In genomic region chr5:141958113-141958512, GRCh38 we compare ENCODE assay signal across 8 cellular contexts. TPM values are rescaled to one million over a fixed set of nuclear protein-coding genes. Genes with fewer than 3 reads are reported as not detected.
DNase-seq lines count a peak whose midpoint lies in the region; ATAC-seq and TF ChIP-seq lines count a peak whose summit lies in the region.

PCDH12 (minus strand) TSS chr5:141958202; CDS start chr5:141957851, 351 bp downstream.

- WGBS in adrenal gland, 4 donors = 34 to 56% (median 44%) methylated on average over 6 to 7 of the region's 7 CpGs
- WGBS in prostate gland = 34% methylated on average over 7 of the region's 7 CpGs

- no peaks in the 10 kb centered on the region for H3K27me3 Mint-ChIP-seq in CD4-positive, alpha-beta memory T cell
- H3K27me3 Mint-ChIP-seq in naive thymus-derived CD4-positive, alpha-beta T cell = no peaks in the 10 kb centered on the region

- POLR2A ChIA-PET in CD4-positive, alpha-beta memory T cell (lab: Charles Lee; ENCODE audit: partially characterized antibody) = interaction anchor here (0.7 to 7.3 kb wide), 9 partner anchors 11 to 266 kb away, joined by 3 to 103 read pairs (median 10); partner anchors contain the start of genes DELE1 and RNF14
- POLR2A ChIA-PET in naive thymus-derived CD4-positive, alpha-beta T cell (lab: Charles Lee) = interaction anchor here (0.8 to 3.3 kb wide), 5 partner anchors 11 to 321 kb away, joined by 3 to 18 read pairs (median 3); partner anchors contain the start of genes HDAC3, RELL2 and RNF14

- H3K9me3 ChIP-seq in CD4-positive, alpha-beta memory T cell (ENCODE audit: control insufficient read depth in 1 of 2, low read length in 2 of 2) = no peaks in the 10 kb centered on the region
- H3K9me3 ChIP-seq in adrenal gland (replicated peaks in 1 of 3) (no peaks in the 10 kb centered on the region), prostate gland (no peaks in the 10 kb centered on the region)
- H3K9me3 ChIP-seq in naive thymus-derived CD4-positive, alpha-beta T cell (ENCODE audit: control insufficient read depth in 2 of 3, low read length in 3 of 3) = no peaks in the 10 kb centered on the region

- peak within 1 kb of the TSS; percentile 50 to 79 (median 70) for H3K4me3 Mint-ChIP-seq in CD4-positive, alpha-beta memory T cell
- H3K4me3 Mint-ChIP-seq in naive thymus-derived CD4-positive, alpha-beta T cell = peak within 1 kb of the TSS in 9 of 10 donors; percentile 20 to 76 (median 53)

- peak within 1 kb of the TSS; percentile 11 to 83 (median 67) for H3K27ac Mint-ChIP-seq in CD4-positive, alpha-beta memory T cell
- H3K27ac Mint-ChIP-seq in naive thymus-derived CD4-positive, alpha-beta T cell = peak within 1 kb of the TSS in 7 of 9 donors; percentile 17 to 92 (median 53)

- H3K4me3 ChIP-seq in CD4-positive, alpha-beta memory T cell (ENCODE audit: low read length in 2 of 2) = peak within 1 kb of the TSS in 1 of 2 donors; percentile 20
- H3K4me3 ChIP-seq in adrenal gland = peak within 1 kb of the TSS in 1 of 4 donors; percentile 20
- peak within 1 kb of the TSS; percentile 12 for H3K4me3 ChIP-seq in naive thymus-derived CD4-positive, alpha-beta T cell (ENCODE audit: low read length)
- no peak within 1 kb of the TSS for H3K4me3 ChIP-seq in prostate gland

- no peaks in the 10 kb centered on the region for H3K36me3 ChIP-seq in CD4-positive, alpha-beta memory T cell (ENCODE audit: insufficient read depth, low read length)
- no peaks in the 10 kb centered on the region for H3K36me3 ChIP-seq in adrenal gland (replicated peaks in 1 of 2)
- H3K36me3 ChIP-seq in naive thymus-derived CD4-positive, alpha-beta T cell (ENCODE audit: control insufficient read depth in 2 of 3, insufficient read depth in 3 of 3, low read length in 3 of 3) = no peaks in the 10 kb centered on the region
- no peaks in the 10 kb centered on the region for H3K36me3 ChIP-seq in prostate gland

- TF ChIP-seq CTCF in adrenal gland (IDR thresholded peaks at IDR 0.05) (peak in 1 of 6 experiments; percentile 7), prostate gland (IDR thresholded peaks at IDR 0.05) (no peak)

- no peaks in the 10 kb centered on the region for H3K9me3 Mint-ChIP-seq in CD4-positive, alpha-beta memory T cell
- H3K9me3 Mint-ChIP-seq in naive thymus-derived CD4-positive, alpha-beta T cell = no peaks in the 10 kb centered on the region

- CTCF ChIA-PET in CD4-positive, alpha-beta memory T cell (lab: Charles Lee; ENCODE audit: partially characterized antibody) = interaction anchor here (0.7 to 9.0 kb wide), 10 partner anchors 13 to 264 kb away, joined by 3 to 250 read pairs (median 6); partner anchors contain the start of genes DELE1, PCDH1 and RNF14
- CTCF ChIA-PET in naive thymus-derived CD4-positive, alpha-beta T cell (lab: Charles Lee) = interaction anchor here (1.1 to 6.6 kb wide), 6 partner anchors 11 to 293 kb away, joined by 5 to 143 read pairs (median 34); partner anchors contain the start of genes PCDH1 and RNF14

- peaks cover 45% of the 10 kb centered on the region for H3K4me1 ChIP-seq in CD4-positive, alpha-beta memory T cell (ENCODE audit: insufficient read depth, low read length)
- peaks cover 0 to 12% of the 10 kb centered on the region in 2 donors for H3K4me1 ChIP-seq in adrenal gland (replicated peaks in 1 of 2)
- peaks cover 30 to 43% of the 10 kb centered on the region in 2 donors for H3K4me1 ChIP-seq in naive thymus-derived CD4-positive, alpha-beta T cell (ENCODE audit: control insufficient read depth in 2 of 2, insufficient read depth in 2 of 2, low read length in 2 of 2)
- H3K4me1 ChIP-seq in prostate gland (replicated peaks) = no peaks in the 10 kb centered on the region

- H3K36me3 Mint-ChIP-seq in CD4-positive, alpha-beta memory T cell = peaks cover 0 to 4% of the 10 kb centered on the region in 2 donors
- H3K36me3 Mint-ChIP-seq in naive thymus-derived CD4-positive, alpha-beta T cell = peaks cover 0 to 6% (median 0%) of the 10 kb centered on the region in 5 donors

- H3K4me1 Mint-ChIP-seq in CD4-positive, alpha-beta memory T cell = peaks cover 28 to 52% (median 42%) of the 10 kb centered on the region in 4 donors
- peaks cover 32 to 54% (median 47%) of the 10 kb centered on the region in 7 donors for H3K4me1 Mint-ChIP-seq in naive thymus-derived CD4-positive, alpha-beta T cell

- no peak for DNase-seq in CD4-positive, alpha-beta memory T cell
- DNase-seq in MV-4-11 (lab: John Stamatoyannopoulos, UW) (peak; percentile 45), adrenal gland (peak in 4 of 7 donors; percentile 36 to 74 (median 52)), prostate gland (ENCODE audit: low spot score) (no peak), 8988T (no peak), NCI-H1105 treated with DMSO at 0.1 percent for 48 hours (lab: John Stamatoyannopoulos, UW) (no peak)
- DNase-seq in naive thymus-derived CD4-positive, alpha-beta T cell = peak in 2 of 9 donors; percentile 12 to 42

- intact Hi-C loops in CD4-positive, alpha-beta memory T cell (cut with micrococcal nuclease) = no loop called here
- intact Hi-C loops in adrenal gland (cut with DNase I) = loop anchor here (5.0 to 10.0 kb wide), 4 partner anchors 73 to 276 kb away; partner anchors contain the start of gene ARAP3 (in 1 of the 2)
- intact Hi-C loops in naive thymus-derived CD4-positive, alpha-beta T cell (cut with micrococcal nuclease) = no loop called here
- intact Hi-C loops in prostate gland (cut with DNase I) = no loop called here

- no peaks in the 10 kb centered on the region for H3K27me3 ChIP-seq in CD4-positive, alpha-beta memory T cell (ENCODE audit: insufficient read depth, low read length)
- H3K27me3 ChIP-seq in adrenal gland (no peaks in the 10 kb centered on the region), prostate gland (replicated peaks; ENCODE audit: insufficient read depth) (no peaks in the 10 kb centered on the region)
- no peaks in the 10 kb centered on the region for H3K27me3 ChIP-seq in naive thymus-derived CD4-positive, alpha-beta T cell (ENCODE audit: control insufficient read depth in 2 of 2, insufficient read depth in 2 of 2, low read length in 2 of 2)

- no peak within 1 kb of the TSS for H3K27ac ChIP-seq in CD4-positive, alpha-beta memory T cell (ENCODE audit: low read depth, low read length)
- H3K27ac ChIP-seq in adrenal gland = peak within 1 kb of the TSS in 3 of 5 donors; percentile 9 to 75 (median 42)
- no peak within 1 kb of the TSS for H3K27ac ChIP-seq in naive thymus-derived CD4-positive, alpha-beta T cell (ENCODE audit: low read depth, low read length)
- no peak within 1 kb of the TSS for H3K27ac ChIP-seq in prostate gland

- TF ChIP-seq POLR2A in adrenal gland (IDR thresholded peaks at IDR 0.05) (peak in 1 of 2 donors; percentile 42), prostate gland (IDR thresholded peaks at IDR 0.05) (no peak)

- ATAC-seq in naive thymus-derived CD4-positive, alpha-beta T cell = no peak
- no peak for ATAC-seq in GM21619 (IDR thresholded peaks at IDR 0.05; ENCODE audit: unreplicated experiment)

RNA-seq across cellular contexts. Expression of gene PCDH12, which starts in this region (rescaled TPM):
- total RNA-seq in CD4-positive, alpha-beta memory T cell = not detected
- polyA plus RNA-seq in CD4-positive, alpha-beta memory T cell = under 1 TPM; 0.13 to 0.31 TPM
- total RNA-seq in adrenal gland (10 to 100 TPM in 6 of 8 donors, 1 to 10 TPM in 2; 7.3 to 18.4 (median 15.9) TPM), prostate gland (1 to 10 TPM in 1 of 2 donors, under 1 TPM in 1; 0.82 to 1.4 TPM)
- polyA plus RNA-seq in adrenal gland = 1 to 10 TPM; 3.3 to 4.5 (median 4.0) TPM
- 1 to 10 TPM in 1 of 5 experiments, under 1 TPM in 1, not detected in 3; 0.78 to 1.5 TPM for total RNA-seq in naive thymus-derived CD4-positive, alpha-beta T cell
- polyA plus RNA-seq in naive thymus-derived CD4-positive, alpha-beta T cell = under 1 TPM; 0.11 to 0.29 TPM

Comparison
In these comparisons a context has a peak if more than half of its experiments do, and no peak if none do; other contexts are left out.
1. DNase-seq: peak in MV-4-11 (single experiment) and adrenal gland (4 of 7); none in CD4-positive, alpha-beta memory T cell (0 of 5), prostate gland (single experiment), 8988T (single experiment) and NCI-H1105 treated with DMSO at 0.1 percent for 48 hours (single experiment).
2. H3K27ac ChIP-seq: peak in adrenal gland (3 of 5); none in CD4-positive, alpha-beta memory T cell (single experiment), naive thymus-derived CD4-positive, alpha-beta T cell (single experiment) and prostate gland (0 of 2).
3. intact Hi-C loops: an anchor here in adrenal gland (5.0 to 10.0 kb wide); none called in CD4-positive, alpha-beta memory T cell, naive thymus-derived CD4-positive, alpha-beta T cell and prostate gland.